In the genomic region with DNA sequence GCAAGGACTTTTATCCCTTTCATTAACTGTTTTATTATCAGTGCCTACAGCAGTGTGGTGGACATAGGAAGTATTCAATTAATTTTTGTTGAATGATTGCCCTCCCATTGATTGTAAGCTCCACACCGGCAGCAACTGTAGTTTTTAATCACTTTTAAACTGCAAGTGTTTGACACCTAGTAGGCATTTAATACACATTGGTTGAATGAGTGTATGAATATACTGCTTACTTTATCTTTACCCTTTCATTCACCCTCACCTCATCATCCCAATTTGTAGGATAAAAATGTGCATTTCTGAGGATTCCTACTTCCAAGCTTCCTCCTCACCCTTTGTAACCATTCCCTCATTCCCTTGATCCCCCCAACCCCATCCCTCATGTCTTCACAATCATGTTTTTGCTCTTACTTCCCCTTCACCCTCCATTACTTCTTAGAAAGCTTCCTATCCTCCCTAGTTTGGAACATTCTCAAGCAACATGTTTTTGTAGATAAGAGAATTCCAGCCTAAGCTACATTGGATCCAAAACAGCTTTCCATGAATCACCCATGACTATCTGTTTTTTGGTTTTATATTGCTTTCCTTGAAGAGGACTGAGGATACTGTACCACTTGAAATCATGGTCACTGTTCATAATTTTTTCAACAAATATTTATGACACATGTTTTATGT, we compare ENCODE assay signal across 1 cellular context.
TF ChIP-seq lines count a peak whose summit lies in the region.

No MANE protein-coding gene starts in this region.

TF ChIP-seq in HCT116, 20 proteins besides CTCF, POLR2A, EP300 and RAD21 (continued from another document):
- no peak for TF ChIP-seq ZBTB33 (IDR thresholded peaks at IDR 0.05; ENCODE audit: extremely low read depth, insufficient replicate concordance, low read length)
- TF ChIP-seq SIN3A (IDR thresholded peaks at IDR 0.05; ENCODE audit: low read depth): no peak
- no peak for TF ChIP-seq EZH2phosphoT487 (IDR thresholded peaks at IDR 0.05; ENCODE audit: borderline replicate concordance)
- no peak for TF ChIP-seq JUND (IDR thresholded peaks at IDR 0.05)
- TF ChIP-seq SP1 (IDR thresholded peaks at IDR 0.05; ENCODE audit: low read depth): no peak
- no peak for TF ChIP-seq ATF3 (IDR thresholded peaks at IDR 0.05)
- TF ChIP-seq, protein P1, sequence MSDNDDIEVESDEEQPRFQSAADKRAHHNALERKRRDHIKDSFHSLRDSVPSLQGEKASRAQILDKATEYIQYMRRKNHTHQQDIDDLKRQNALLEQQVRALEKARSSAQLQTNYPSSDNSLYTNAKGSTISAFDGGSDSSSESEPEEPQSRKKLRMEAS (IDR thresholded peaks at IDR 0.05): no peak
- TF ChIP-seq, protein P2, sequence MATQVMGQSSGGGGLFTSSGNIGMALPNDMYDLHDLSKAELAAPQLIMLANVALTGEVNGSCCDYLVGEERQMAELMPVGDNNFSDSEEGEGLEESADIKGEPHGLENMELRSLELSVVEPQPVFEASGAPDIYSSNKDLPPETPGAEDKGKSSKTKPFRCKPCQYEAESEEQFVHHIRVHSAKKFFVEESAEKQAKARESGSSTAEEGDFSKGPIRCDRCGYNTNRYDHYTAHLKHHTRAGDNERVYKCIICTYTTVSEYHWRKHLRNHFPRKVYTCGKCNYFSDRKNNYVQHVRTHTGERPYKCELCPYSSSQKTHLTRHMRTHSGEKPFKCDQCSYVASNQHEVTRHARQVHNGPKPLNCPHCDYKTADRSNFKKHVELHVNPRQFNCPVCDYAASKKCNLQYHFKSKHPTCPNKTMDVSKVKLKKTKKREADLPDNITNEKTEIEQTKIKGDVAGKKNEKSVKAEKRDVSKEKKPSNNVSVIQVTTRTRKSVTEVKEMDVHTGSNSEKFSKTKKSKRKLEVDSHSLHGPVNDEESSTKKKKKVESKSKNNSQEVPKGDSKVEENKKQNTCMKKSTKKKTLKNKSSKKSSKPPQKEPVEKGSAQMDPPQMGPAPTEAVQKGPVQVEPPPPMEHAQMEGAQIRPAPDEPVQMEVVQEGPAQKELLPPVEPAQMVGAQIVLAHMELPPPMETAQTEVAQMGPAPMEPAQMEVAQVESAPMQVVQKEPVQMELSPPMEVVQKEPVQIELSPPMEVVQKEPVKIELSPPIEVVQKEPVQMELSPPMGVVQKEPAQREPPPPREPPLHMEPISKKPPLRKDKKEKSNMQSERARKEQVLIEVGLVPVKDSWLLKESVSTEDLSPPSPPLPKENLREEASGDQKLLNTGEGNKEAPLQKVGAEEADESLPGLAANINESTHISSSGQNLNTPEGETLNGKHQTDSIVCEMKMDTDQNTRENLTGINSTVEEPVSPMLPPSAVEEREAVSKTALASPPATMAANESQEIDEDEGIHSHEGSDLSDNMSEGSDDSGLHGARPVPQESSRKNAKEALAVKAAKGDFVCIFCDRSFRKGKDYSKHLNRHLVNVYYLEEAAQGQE (IDR thresholded peaks at IDR 0.05; ENCODE audit: low read depth): no peak
- TF ChIP-seq EZH2 (IDR thresholded peaks at IDR 0.05): no peak
- TF ChIP-seq POLR2AphosphoS5 (IDR thresholded peaks at IDR 0.05; ENCODE audit: low read depth, low read length): no peak
- no peak for TF ChIP-seq TCF7L2 (IDR thresholded peaks at IDR 0.05; ENCODE audit: borderline replicate concordance, extremely low read depth, insufficient read depth, insufficient read length)
TF ChIP-seq in HCT116: peak in this region for 0.
